ENCODE assay signal across 13 cellular contexts in genomic region chr20:37922016-37922415, GRCh38. TPM values are rescaled to one million over a fixed set of nuclear protein-coding genes. Genes with fewer than 3 reads are reported as not detected.
DNase-seq lines count a peak whose midpoint lies in the region; ATAC-seq and TF ChIP-seq lines count a peak whose summit lies in the region.
"Had no signal": no experiment of that assay in that cellular context is flagged by ENCODE, and none has a peak within 500 bp of the region (broad histone marks: within the 10 kb centered on the region; RNA-seq: fewer than 3 reads in every experiment).

No MANE protein-coding gene starts in this region.

- H3K9me3 ChIP-seq in SJCRH30 (replicated peaks): no peaks in the 10 kb centered on the region
- H3K9me3 ChIP-seq: thyroid gland had no signal

- H3K27ac ChIP-seq in SJCRH30: no peak overlapping the region
- H3K27ac ChIP-seq: thyroid gland, VCaP had no signal

- H3K27me3 ChIP-seq in GM06990 (replicated peaks; ENCODE audit: control insufficient read depth, insufficient read depth, low read length) (no peaks in the 10 kb centered on the region), SJCRH30 (peaks cover 33% of the 10 kb centered on the region)
- H3K27me3 ChIP-seq: thyroid gland had no signal

- ATAC-seq in GM18909 (IDR thresholded peaks at IDR 0.05; ENCODE audit: poor library complexity, unreplicated experiment) (peak; percentile 68), HG02623 (IDR thresholded peaks at IDR 0.05; ENCODE audit: unreplicated experiment) (peak; percentile 54), HG03469 (IDR thresholded peaks at IDR 0.05; ENCODE audit: unreplicated experiment) (peak; percentile 48)

- no peak overlapping the region for H3K4me3 ChIP-seq in GM06990 (replicated peaks; ENCODE audit: low read depth, low read length)
- H3K4me3 ChIP-seq in SJCRH30: no peak overlapping the region
- H3K4me3 ChIP-seq: thyroid gland had no signal

- peak; percentile 77 for DNase-seq in GM06990 (ENCODE audit: extremely low read depth, insufficient read length)
- DNase-seq in DMS 273 treated with DMSO at 0.1 percent for 48 hours (lab: John Stamatoyannopoulos, UW): no peak
- no peak for DNase-seq in SJCRH30
- DNase-seq in NCI-H1694 (lab: John Stamatoyannopoulos, UW): no peak
- DNase-seq in NCI-H1048 (lab: John Stamatoyannopoulos, UW): no peak
- DNase-seq: amygdala, NCI-H1105, thyroid gland had no signal

- TF ChIP-seq CTCF in GM06990 (IDR thresholded peaks at IDR 0.05; ENCODE audit: insufficient read depth, low read length, poor library complexity, severe bottlenecking): no peak

- H3K4me1 ChIP-seq in SJCRH30: no peaks in the 10 kb centered on the region
- H3K4me1 ChIP-seq: thyroid gland had no signal

- no peaks in the 10 kb centered on the region for H3K36me3 ChIP-seq in GM06990 (ENCODE audit: control insufficient read depth, insufficient read depth, low read length)
- no peaks in the 10 kb centered on the region for H3K36me3 ChIP-seq in SJCRH30
- H3K36me3 ChIP-seq: thyroid gland had no signal

RNA-seq across cellular contexts. Expression of gene VSTM2L, which starts 19.1 kb away (rescaled TPM):
- total RNA-seq in SJCRH30 (2014; rRNA removed; shearing (Covaris generic)): 0.18 and 0.22 TPM in 2 replicates
- total RNA-seq: B cell had no signal
